8 cellular contexts compared by ENCODE assay signal in the genomic region with DNA sequence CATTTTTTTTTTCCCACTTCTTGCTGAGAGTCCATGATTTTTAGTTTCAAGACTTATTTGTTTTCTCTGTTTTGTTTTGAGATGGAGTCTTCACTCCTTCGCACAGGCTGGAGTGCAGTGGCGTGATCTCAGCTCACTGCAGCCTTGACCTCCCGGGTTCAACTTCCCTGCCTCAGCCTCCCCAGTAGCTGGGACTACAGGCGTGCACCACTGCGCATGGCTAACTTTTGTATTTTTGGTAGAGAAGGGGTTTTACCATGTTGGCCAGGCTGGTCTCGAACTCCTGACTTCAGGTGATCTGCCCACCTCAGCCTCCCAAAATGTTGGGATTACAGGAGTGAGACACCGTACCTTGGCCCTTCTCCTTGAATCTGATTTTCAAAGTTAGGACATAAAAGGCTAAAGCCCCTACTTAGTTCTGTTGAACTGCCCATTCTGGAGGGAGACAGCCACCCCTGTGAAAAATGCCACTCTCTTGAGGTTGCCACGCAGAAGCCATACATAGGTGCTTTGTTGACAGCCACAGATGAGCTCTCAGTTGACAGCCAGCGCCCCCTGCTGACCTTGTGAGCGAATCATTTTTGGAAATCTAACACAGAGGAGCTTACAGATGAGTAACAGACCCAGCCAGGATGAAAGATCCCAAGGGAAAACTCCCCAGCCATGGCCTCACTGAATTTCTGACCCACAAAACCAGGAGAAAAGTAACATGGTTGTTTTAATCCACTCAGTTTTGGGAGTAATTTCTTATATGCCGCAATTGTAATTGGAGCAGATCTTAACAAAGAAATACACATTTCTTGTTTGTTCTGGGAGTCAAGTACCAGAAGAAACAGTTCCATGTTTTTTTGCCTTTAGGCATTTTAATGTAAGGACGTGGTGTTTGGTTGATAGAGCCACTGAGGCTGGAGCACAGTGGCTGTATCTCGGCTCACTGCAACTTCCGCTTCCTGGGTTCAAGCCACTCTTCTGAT. TPM values are rescaled to one million over a fixed set of nuclear protein-coding genes. Genes with fewer than 3 reads are reported as not detected.
DNase-seq lines count a peak whose midpoint lies in the region; ATAC-seq and TF ChIP-seq lines count a peak whose summit lies in the region.

No MANE protein-coding gene starts in this region.

- H3K36me3 ChIP-seq in A673 (ENCODE audit: insufficient read depth, low read length, poor library complexity, severe bottlenecking), result no peaks in the 10 kb centered on the region
- no peaks in the 10 kb centered on the region for H3K36me3 ChIP-seq in right lobe of liver

- ATAC-seq in GM18511 (IDR thresholded peaks at IDR 0.05; ENCODE audit: unreplicated experiment) (peak; percentile 82), HG03196 (IDR thresholded peaks at IDR 0.05; ENCODE audit: unreplicated experiment) (peak; percentile 84), right lobe of liver (peak; percentile 96 to 98 (median 96))

- BruUV-seq in A673 (replicated peaks; lab: Mats Ljungman, UMichigan), result no TSS peak

- H3K27me3 ChIP-seq in A673 (replicated peaks; ENCODE audit: insufficient read depth, low read depth, low read length, poor library complexity), result no peaks in the 10 kb centered on the region
- H3K27me3 ChIP-seq in right lobe of liver, result no peaks in the 10 kb centered on the region

- H3K4me3 ChIP-seq in A673 (ENCODE audit: low read depth, low read length, poor library complexity, severe bottlenecking) (no peak overlapping the region), right lobe of liver (no peak overlapping the region)

- H3K27ac ChIP-seq in A673 (ENCODE audit: low read depth, low read length, poor library complexity, severe bottlenecking) (no peak overlapping the region), right lobe of liver (no peak overlapping the region)

- POLR2A ChIA-PET in A673 (lab: Charles Lee; ENCODE audit: low non-redundant PET), result interaction anchor here (0.6 to 0.7 kb wide), 2 partner anchors 47 to 471 kb away, joined by 3 read pairs; no protein-coding TSS in a partner anchor

- TF ChIP-seq CTCF in A673 (conservative IDR thresholded peaks at IDR 0.05; ENCODE audit: low read depth, low read length), result peak; percentile 86
- peak; percentile 71 to 78 (median 75) for TF ChIP-seq CTCF in right lobe of liver (IDR thresholded peaks at IDR 0.05)

- H3K4me1 ChIP-seq in A673 (ENCODE audit: insufficient read depth, low read length, poor library complexity, severe bottlenecking) (peaks cover 7% of the 10 kb centered on the region), right lobe of liver (no peaks in the 10 kb centered on the region)

- CTCF ChIA-PET in A673 (lab: Charles Lee), result interaction anchor here (0.5 to 1.1 kb wide), 12 partner anchors 53 to 461 kb away, joined by 3 to 7 read pairs (median 5); a partner anchor contains a TSS

- 53% methylated on average over 14 of the region's 14 CpGs for WGBS in right lobe of liver (ENCODE audit: insufficient coverage, low coverage, low lambda C conversion rate, missing lambda C conversion rate)

- DNase-seq in A673 (ENCODE audit: low spot score) (peak; percentile 92), NCI-H524 (lab: John Stamatoyannopoulos, UW) (peak; percentile 81 to 88), dedifferentiated amniotic fluid mesenchymal stem cell (ENCODE audit: extremely low spot score) (peak; percentile 93), right lobe of liver (peak; percentile 75 to 79 (median 78))
- DNase-seq in activated CD4-positive, alpha-beta T cell treated with anti-CD3 and anti-CD28 coated beads for 48 hours, result peak; percentile 89
- DNase-seq in stimulated activated CD4-positive, alpha-beta T cell treated with anti-CD3 and anti-CD28 coated beads, TNF-alpha, amount 100 ng/mL, for 24 hours (ENCODE audit: low read depth in 3 of 3), result peak; percentile 61 to 81 (median 69)

- intact Hi-C loops in A673 (cut with micrococcal nuclease; ENCODE audit: unreplicated experiment) (loop anchor here (5.0 kb wide), 1 partner anchor 214 kb away; no protein-coding TSS in a partner anchor), right lobe of liver (cut with DNase I) (no loop called here)

- H3K9me3 ChIP-seq in A673 (ENCODE audit: low read depth, low read length, poor library complexity, severe bottlenecking) (no peaks in the 10 kb centered on the region), right lobe of liver (no peaks in the 10 kb centered on the region)

- no peak for TF ChIP-seq POLR2A in right lobe of liver (IDR thresholded peaks at IDR 0.05)

RNA-seq across cellular contexts. Expression of a gene that starts 38.8 kb away (rescaled TPM):
- total RNA-seq in A673 (2021) (not detected in 2 replicates), right lobe of liver (1 to 10 TPM in 2 of 6 experiments, under 1 TPM in 4; 0.60 to 2.0 (median 0.83) TPM)

RNA-seq across cellular contexts. Expression of a gene that starts 47.2 kb away (rescaled TPM):
- 12.8 and 14.4 TPM in 2 replicates for total RNA-seq in A673 (2021)
- 100 to 1,000 TPM in 1 of 6 experiments, 10 to 100 TPM in 5; 26.7 to 108 (median 74.6) TPM for total RNA-seq in right lobe of liver
